ENCODE assay signal across 35 cellular contexts in the genomic region with DNA sequence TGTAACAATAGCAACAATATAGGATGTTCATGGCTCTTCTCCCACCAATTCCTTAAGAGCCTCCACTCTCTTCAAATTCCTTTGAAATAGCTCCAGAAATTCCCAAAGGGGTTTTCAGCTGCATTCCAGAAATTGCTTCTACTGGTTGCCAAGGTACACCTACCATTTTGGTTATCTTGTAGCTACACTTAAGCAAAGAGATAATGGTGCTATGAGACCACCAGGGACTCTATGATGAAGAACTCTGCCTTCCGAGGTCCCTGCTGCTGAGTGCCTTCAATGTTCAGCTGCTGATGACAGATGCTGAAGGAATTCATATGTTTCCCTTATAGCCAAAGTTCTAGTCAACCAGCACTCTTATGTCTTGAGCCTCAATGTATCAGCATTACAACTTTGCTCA.
A peak's percentile ranks its signal among the peaks of the same experiment; 100 is the strongest.
DNase-seq lines count a peak whose midpoint lies in the region; ATAC-seq and TF ChIP-seq lines count a peak whose summit lies in the region.
"Had no signal": no experiment of that assay in that cellular context is flagged by ENCODE, and none has a peak within 500 bp of the region (broad histone marks: within the 10 kb centered on the region; RNA-seq: fewer than 3 reads in every experiment).

No MANE protein-coding gene starts in this region.

- H2BK5ac ChIP-seq in mesendoderm (ENCODE audit: low read length) (no peak overlapping the region), trophoblast cell (ENCODE audit: low read depth, low read length, poor library complexity) (no peak overlapping the region)

- H4K20me1 ChIP-seq in osteoblast (ENCODE audit: insufficient read depth, low read length): no peaks in the 10 kb centered on the region
- H4K20me1 ChIP-seq: BLaER1; BLaER1 treated with 17β-estradiol and CSF1 and Interleukin-3, amounts not matched to agents 10 nM and 100 nM had no signal

- intact Hi-C loops in head of caudate nucleus (cut with DNase I): no loop called here
- intact Hi-C loops in lower lobe of right lung (cut with DNase I): no loop called here

- H2AFZ ChIP-seq in osteoblast (ENCODE audit: low read length) (no peak overlapping the region), trophoblast cell (ENCODE audit: insufficient read depth, low read length, poor library complexity) (no peak overlapping the region)

- no peaks in the 10 kb centered on the region for H3K27me3 ChIP-seq in mesendoderm (ENCODE audit: insufficient read depth, low read length, poor library complexity)
- no peaks in the 10 kb centered on the region for H3K27me3 ChIP-seq in osteoblast (ENCODE audit: insufficient read depth, low read length)
- no peaks in the 10 kb centered on the region for H3K27me3 ChIP-seq in trophoblast cell (ENCODE audit: insufficient read depth, low read length)
- H3K27me3 ChIP-seq in lower lobe of right lung (ENCODE audit: low read depth): no peaks in the 10 kb centered on the region
- H3K27me3 ChIP-seq: BLaER1; BLaER1 treated with 17β-estradiol and CSF1 and Interleukin-3, amounts not matched to agents 10 nM and 100 nM had no signal

- no peaks in the 10 kb centered on the region for H3K4me1 Mint-ChIP-seq in activated naive CD8-positive, alpha-beta T cell treated with anti-CD3 and anti-CD28 coated beads for 36 hours
- H3K4me1 Mint-ChIP-seq: B cell; CD14-positive monocyte; CD4-positive, alpha-beta memory T cell; CD4-positive, CD25-positive, alpha-beta regulatory T cell; CD8-positive, alpha-beta memory T cell had no signal

- H3K23ac ChIP-seq in mesendoderm (ENCODE audit: low read length) (no peak overlapping the region), trophoblast cell (ENCODE audit: low read length) (no peak overlapping the region)

- H2BK12ac ChIP-seq in trophoblast cell (ENCODE audit: low read length): no peak overlapping the region

- no peak for ATAC-seq in lower lobe of right lung
- ATAC-seq: A549; CD8-positive, alpha-beta T cell had no signal

- no peak overlapping the region for H3K4me3 Mint-ChIP-seq in activated naive CD8-positive, alpha-beta T cell treated with anti-CD3 and anti-CD28 coated beads for 36 hours
- H3K4me3 Mint-ChIP-seq: B cell; CD14-positive monocyte; CD4-positive, alpha-beta memory T cell; CD4-positive, alpha-beta T cell; CD4-positive, CD25-positive, alpha-beta regulatory T cell; CD8-positive, alpha-beta memory T cell; CD8-positive, alpha-beta T cell had no signal

- no peak overlapping the region for H4K5ac ChIP-seq in mesendoderm (ENCODE audit: low read length)

- H4K8ac ChIP-seq in mesendoderm (ENCODE audit: low read depth, low read length): no peak overlapping the region
- no peak overlapping the region for H4K8ac ChIP-seq in trophoblast cell (ENCODE audit: low read depth, low read length)

- no peak overlapping the region for H4K12ac ChIP-seq in trophoblast cell (ENCODE audit: low read depth, low read length)

- no peak overlapping the region for H4K91ac ChIP-seq in trophoblast cell (ENCODE audit: low read depth, low read length)

- H3K4me1 ChIP-seq in mesendoderm (ENCODE audit: control insufficient read depth, low read depth, low read length) (no peaks in the 10 kb centered on the region), osteoblast (ENCODE audit: insufficient read depth, low read length) (no peaks in the 10 kb centered on the region), trophoblast cell (ENCODE audit: control insufficient read depth in 1 of 2, insufficient read depth in 2 of 2, low read length in 2 of 2) (peaks cover 0 to 3% of the 10 kb centered on the region in 2 experiments), lower lobe of right lung (no peaks in the 10 kb centered on the region)
- H3K4me1 ChIP-seq: A549, BE2C, BLaER1, Caco-2 had no signal

- H3K36me3 Mint-ChIP-seq in activated naive CD8-positive, alpha-beta T cell treated with anti-CD3 and anti-CD28 coated beads for 36 hours: no peaks in the 10 kb centered on the region
- H3K36me3 Mint-ChIP-seq: CD14-positive monocyte; CD4-positive, alpha-beta memory T cell; CD4-positive, CD25-positive, alpha-beta regulatory T cell; CD8-positive, alpha-beta memory T cell; CD8-positive, alpha-beta T cell had no signal

- H2BK120ac ChIP-seq in mesendoderm (ENCODE audit: low read depth, low read length) (no peak overlapping the region), trophoblast cell (ENCODE audit: insufficient read depth, low read length, poor library complexity) (no peak overlapping the region)

- no peak overlapping the region for H3K56ac ChIP-seq in mesendoderm (ENCODE audit: low read length)

- DNase-seq in islet precursor cell (peak; percentile 54), mesendoderm (peak; percentile 51), osteoblast (ENCODE audit: insufficient read length, low spot score, missing footprints) (peak; percentile 72), trophoblast cell (peak; percentile 39 to 58), head of caudate nucleus (no peak), HT-29 (ENCODE audit: low spot score) (no peak), lower lobe of right lung (no peak)
- no peak for DNase-seq in activated naive CD8-positive, alpha-beta T cell treated with anti-CD3 and anti-CD28 coated beads for 36 hours
- DNase-seq: 8988T; ACHN; AML-193; BE2C; C1 segment of cervical spinal cord; Caco-2; Calu3; CD4-positive, alpha-beta memory T cell; CD4-positive, alpha-beta T cell; CD4-positive, CD25-positive, alpha-beta regulatory T cell; CD8-positive, alpha-beta memory T cell; CD8-positive, alpha-beta T cell; COR-L47; DMS 273 treated with DMSO at 0.1 percent for 48 hours; DMS153; DMS53; DMS79; DMS79 treated with DMSO at 0.1 percent for 48 hours; DND-41; EL had no signal

- H3K27ac Mint-ChIP-seq in activated naive CD8-positive, alpha-beta T cell treated with anti-CD3 and anti-CD28 coated beads for 36 hours: no peak overlapping the region
- H3K27ac Mint-ChIP-seq: B cell; CD14-positive monocyte; CD4-positive, alpha-beta memory T cell; CD4-positive, alpha-beta T cell; CD4-positive, CD25-positive, alpha-beta regulatory T cell; CD8-positive, alpha-beta T cell had no signal

- no peak overlapping the region for H3K4me3 ChIP-seq in mesendoderm (ENCODE audit: low read length)
- no peak overlapping the region for H3K4me3 ChIP-seq in osteoblast (ENCODE audit: insufficient read depth, low read length)
- H3K4me3 ChIP-seq in trophoblast cell (ENCODE audit: low read depth, low read length): no peak overlapping the region
- H3K4me3 ChIP-seq in lower lobe of right lung: no peak overlapping the region
- H3K4me3 ChIP-seq: A549; BLaER1; BLaER1 treated with 17β-estradiol and CSF1 and Interleukin-3, amounts not matched to agents 10 nM and 100 nM had no signal

- H3K4me2 ChIP-seq in mesendoderm (ENCODE audit: low read length) (no peak overlapping the region), osteoblast (ENCODE audit: insufficient read depth, low read length) (no peak overlapping the region), trophoblast cell (ENCODE audit: low read length) (no peak overlapping the region)
- H3K4me2 ChIP-seq: A549; BLaER1; BLaER1 treated with 17β-estradiol and CSF1 and Interleukin-3, amounts not matched to agents 10 nM and 100 nM had no signal

- H3K36me3 ChIP-seq in mesendoderm (ENCODE audit: control insufficient read depth, insufficient read depth, low read length): no peaks in the 10 kb centered on the region
- H3K36me3 ChIP-seq in osteoblast (ENCODE audit: insufficient read depth, low read length): no peaks in the 10 kb centered on the region
- no peaks in the 10 kb centered on the region for H3K36me3 ChIP-seq in trophoblast cell (ENCODE audit: control insufficient read depth in 1 of 2, insufficient read depth in 2 of 2, low read length in 2 of 2)
- no peaks in the 10 kb centered on the region for H3K36me3 ChIP-seq in lower lobe of right lung
- H3K36me3 ChIP-seq: BE2C; BLaER1; BLaER1 treated with 17β-estradiol and CSF1 and Interleukin-3, amounts not matched to agents 10 nM and 100 nM had no signal

- H2AK5ac ChIP-seq in mesendoderm (ENCODE audit: low read length) (no peak overlapping the region), trophoblast cell (ENCODE audit: low read length) (no peak overlapping the region)

- H3K4ac ChIP-seq in mesendoderm (ENCODE audit: low read depth, low read length) (no peak overlapping the region), trophoblast cell (ENCODE audit: low read depth, low read length) (no peak overlapping the region)

- H3K79me2 ChIP-seq in mesendoderm (ENCODE audit: control insufficient read depth, insufficient read depth, low read length) (no peaks in the 10 kb centered on the region), osteoblast (ENCODE audit: insufficient read depth, low read length) (no peaks in the 10 kb centered on the region), trophoblast cell (ENCODE audit: control insufficient read depth, insufficient read depth, low read length, poor library complexity) (no peaks in the 10 kb centered on the region)

- no CpG with 5 or more reads among the region's 1 CpG for WGBS in mesendoderm (ENCODE audit: extremely low coverage, insufficient coverage, low lambda C conversion rate)
- WGBS in trophoblast cell (ENCODE audit: extremely low coverage, insufficient coverage, insufficient read length): no CpG with 5 or more reads among the region's 1 CpG

- H3K14ac ChIP-seq in trophoblast cell (ENCODE audit: low read length): no peak overlapping the region

- H3K79me1 ChIP-seq in mesendoderm (ENCODE audit: low read length) (no peaks in the 10 kb centered on the region), trophoblast cell (ENCODE audit: low read length) (no peaks in the 10 kb centered on the region)

- H3K9me3 ChIP-seq in osteoblast (ENCODE audit: low read depth, low read length): no peaks in the 10 kb centered on the region
- no peaks in the 10 kb centered on the region for H3K9me3 ChIP-seq in trophoblast cell (ENCODE audit: insufficient read depth, low read depth, low read length)
- no peaks in the 10 kb centered on the region for H3K9me3 ChIP-seq in lower lobe of right lung
- H3K9me3 ChIP-seq: A549, BE2C, BLaER1, Caco-2 had no signal

- TF ChIP-seq CTCF in osteoblast (IDR thresholded peaks at IDR 0.05; ENCODE audit: extremely low read depth, low read depth, low read length): no peak
- TF ChIP-seq CTCF in lower lobe of right lung (IDR thresholded peaks at IDR 0.05): no peak

- H3K27me3 Mint-ChIP-seq in activated naive CD8-positive, alpha-beta T cell treated with anti-CD3 and anti-CD28 coated beads for 36 hours: peaks cover 18% of the 10 kb centered on the region
- H3K27me3 Mint-ChIP-seq: CD4-positive, CD25-positive, alpha-beta regulatory T cell had no signal

- H3K9ac ChIP-seq in mesendoderm (ENCODE audit: low read length) (no peak overlapping the region), trophoblast cell (ENCODE audit: low read length) (no peak overlapping the region)
- H3K9ac ChIP-seq: BLaER1; BLaER1 treated with 17β-estradiol and CSF1 and Interleukin-3, amounts not matched to agents 10 nM and 100 nM had no signal

- H3K27ac ChIP-seq in mesendoderm (ENCODE audit: low read depth, low read length) (no peak overlapping the region), osteoblast (ENCODE audit: low read depth, low read length) (no peak overlapping the region), trophoblast cell (ENCODE audit: low read depth, low read length) (no peak overlapping the region), lower lobe of right lung (no peak overlapping the region)
- H3K27ac ChIP-seq: 22Rv1; A549; BLaER1; BLaER1 treated with 17β-estradiol and CSF1 and Interleukin-3, amounts not matched to agents 10 nM and 100 nM; C4-2B had no signal

- H3K18ac ChIP-seq in mesendoderm (ENCODE audit: low read length) (no peak overlapping the region), trophoblast cell (ENCODE audit: low read length) (no peak overlapping the region)

- peaks cover 2% of the 10 kb centered on the region for H3K9me3 Mint-ChIP-seq in activated naive CD8-positive, alpha-beta T cell treated with anti-CD3 and anti-CD28 coated beads for 36 hours

- H2BK15ac ChIP-seq in mesendoderm (replicated peaks; ENCODE audit: low read depth): no peak overlapping the region

Comparison
In these comparisons a context has a peak if more than half of its experiments do, and no peak if none do; other contexts are left out.
1. DNase-seq: peak in islet precursor cell (single experiment), mesendoderm (single experiment), osteoblast (single experiment) and trophoblast cell (2 of 2); none in head of caudate nucleus (0 of 42), HT-29 (single experiment), activated naive CD8-positive, alpha-beta T cell treated with anti-CD3 and anti-CD28 coated beads for 36 hours (single experiment) and lower lobe of right lung (single experiment).